Comparison of ENCODE assay signal across 11 cellular contexts in genomic region chr15:100687532-100688215, GRCh38.
DNase-seq lines count a peak whose midpoint lies in the region; ATAC-seq and TF ChIP-seq lines count a peak whose summit lies in the region.
"Had no signal": no experiment of that assay in that cellular context is flagged by ENCODE, and none has a peak within 500 bp of the region (broad histone marks: within the 10 kb centered on the region; RNA-seq: fewer than 3 reads in every experiment).

No MANE protein-coding gene starts in this region.

- H3K27me3 ChIP-seq in right cardiac atrium (ENCODE audit: control insufficient read depth, insufficient read depth) (no peaks in the 10 kb centered on the region), subcutaneous abdominal adipose tissue (ENCODE audit: control insufficient read depth in 5 of 5, insufficient read depth in 4 of 5, low read length in 5 of 5) (peaks cover 0 to 8% (median 0%) of the 10 kb centered on the region in 5 donors)

- H3K4me3 Mint-ChIP-seq in MCF 10A (ENCODE audit: unreplicated experiment) (no peak overlapping the region), T-helper 17 cell (no peak overlapping the region)
- H3K4me3 Mint-ChIP-seq: central memory CD8-positive, alpha-beta T cell; neural crest cell had no signal

- intact Hi-C loops in MCF 10A (cut with micrococcal nuclease): no loop called here
- intact Hi-C loops in right cardiac atrium (cut with DNase I): no loop called here

- H3K4me3 ChIP-seq in right cardiac atrium (ENCODE audit: low read length) (no peak overlapping the region), subcutaneous abdominal adipose tissue (ENCODE audit: low read depth in 1 of 5, low read length in 5 of 5) (no peak overlapping the region)
- H3K4me3 ChIP-seq: SK-N-MC had no signal

- H3K9ac ChIP-seq in subcutaneous abdominal adipose tissue (ENCODE audit: low read length in 5 of 5): no peak overlapping the region

- H3K36me3 Mint-ChIP-seq in MCF 10A (ENCODE audit: insufficient read depth, unreplicated experiment) (no peaks in the 10 kb centered on the region), T-helper 17 cell (ENCODE audit: low read depth) (no peaks in the 10 kb centered on the region)

- H3K27me3 Mint-ChIP-seq in MCF 10A (ENCODE audit: insufficient read depth, unreplicated experiment) (no peaks in the 10 kb centered on the region), T-helper 17 cell (peaks cover 45% of the 10 kb centered on the region)

- CTCF ChIA-PET in MCF 10A (lab: Yijun Ruan, JAX): interaction anchor here (0.5 kb wide), 1 partner anchor 1142 kb away, joined by 3 read pairs; no protein-coding TSS in a partner anchor

- no peaks in the 10 kb centered on the region for H3K36me3 ChIP-seq in subcutaneous abdominal adipose tissue (ENCODE audit: control insufficient read depth in 5 of 5, insufficient read depth in 5 of 5, low read length in 5 of 5)

- 52% methylated on average over 16 of the region's 16 CpGs for WGBS in right cardiac atrium

- POLR2A ChIA-PET in MCF 10A (lab: Yijun Ruan, JAX): no interaction called here

- H3K4me1 ChIP-seq in right cardiac atrium (ENCODE audit: control insufficient read depth, insufficient read depth, low read length) (peaks cover 4% of the 10 kb centered on the region), subcutaneous abdominal adipose tissue (ENCODE audit: control insufficient read depth in 5 of 5, insufficient read depth in 5 of 5, low read length in 5 of 5) (peaks cover 7 to 55% (median 24%) of the 10 kb centered on the region in 5 donors)

- H3K27ac ChIP-seq in right cardiac atrium (ENCODE audit: low read length) (no peak overlapping the region), subcutaneous abdominal adipose tissue (ENCODE audit: low read depth, low read length) (peak overlapping the region; percentile 54)
- H3K27ac ChIP-seq: SK-N-MC had no signal

- H3K9me3 ChIP-seq in right cardiac atrium (ENCODE audit: control insufficient read depth, low read length) (no peaks in the 10 kb centered on the region), subcutaneous abdominal adipose tissue (ENCODE audit: control insufficient read depth in 5 of 5, low read length in 5 of 5) (no peaks in the 10 kb centered on the region), T-helper 17 cell (ENCODE audit: control insufficient read depth, low read length, poor library complexity, severe bottlenecking) (no peaks in the 10 kb centered on the region)

- no TSS peak for BruUV-seq in MCF 10A (replicated peaks; lab: Mats Ljungman, UMichigan)

- peak; percentile 69 to 72 for ATAC-seq in right cardiac atrium
- ATAC-seq in T-helper 17 cell: no peak

- peaks cover 7% of the 10 kb centered on the region for H3K4me1 Mint-ChIP-seq in MCF 10A (ENCODE audit: insufficient read depth, unreplicated experiment)
- H3K4me1 Mint-ChIP-seq in T-helper 17 cell: no peaks in the 10 kb centered on the region
- H3K4me1 Mint-ChIP-seq: central memory CD8-positive, alpha-beta T cell; neural crest cell had no signal

- TF ChIP-seq CTCF in MCF 10A (IDR thresholded peaks at IDR 0.05; ENCODE audit: unreplicated experiment): no peak

- peak; percentile 84 for DNase-seq in HT1080 (ENCODE audit: low read depth)
- DNase-seq in MCF 10A (ENCODE audit: unreplicated experiment): peak; percentile 69
- no peak for DNase-seq in right cardiac atrium
- DNase-seq in T-helper 17 cell: no peak
- no peak for DNase-seq in stimulated activated CD4-positive, alpha-beta T cell treated with anti-CD3 and anti-CD28 coated beads, Interleukin-1b, Interleukin-23, amount 100 ng/mL, for 48 hours
- no peak for DNase-seq in superior temporal gyrus (ENCODE audit: extremely low spot score)
- no peak for DNase-seq in activated CD4-positive, alpha-beta T cell treated with anti-CD3 and anti-CD28 coated beads for 48 hours

- H3K9me3 Mint-ChIP-seq in MCF 10A (ENCODE audit: unreplicated experiment): no peaks in the 10 kb centered on the region
- H3K9me3 Mint-ChIP-seq: central memory CD8-positive, alpha-beta T cell; neural crest cell had no signal

- no peak overlapping the region for H3K27ac Mint-ChIP-seq in MCF 10A (ENCODE audit: low read depth, unreplicated experiment)
- no peak overlapping the region for H3K27ac Mint-ChIP-seq in T-helper 17 cell

Comparison
In these comparisons a context has a peak if more than half of its experiments do, and no peak if none do; other contexts are left out.
1. DNase-seq: peak in HT1080 (single experiment) and MCF 10A (single experiment); none in right cardiac atrium (0 of 3), T-helper 17 cell (0 of 3), stimulated activated CD4-positive, alpha-beta T cell treated with anti-CD3 and anti-CD28 coated beads, Interleukin-1b, Interleukin-23, amount 100 ng/mL, for 48 hours (single experiment), superior temporal gyrus (single experiment) and activated CD4-positive, alpha-beta T cell treated with anti-CD3 and anti-CD28 coated beads for 48 hours (single experiment).